In the genomic region with DNA sequence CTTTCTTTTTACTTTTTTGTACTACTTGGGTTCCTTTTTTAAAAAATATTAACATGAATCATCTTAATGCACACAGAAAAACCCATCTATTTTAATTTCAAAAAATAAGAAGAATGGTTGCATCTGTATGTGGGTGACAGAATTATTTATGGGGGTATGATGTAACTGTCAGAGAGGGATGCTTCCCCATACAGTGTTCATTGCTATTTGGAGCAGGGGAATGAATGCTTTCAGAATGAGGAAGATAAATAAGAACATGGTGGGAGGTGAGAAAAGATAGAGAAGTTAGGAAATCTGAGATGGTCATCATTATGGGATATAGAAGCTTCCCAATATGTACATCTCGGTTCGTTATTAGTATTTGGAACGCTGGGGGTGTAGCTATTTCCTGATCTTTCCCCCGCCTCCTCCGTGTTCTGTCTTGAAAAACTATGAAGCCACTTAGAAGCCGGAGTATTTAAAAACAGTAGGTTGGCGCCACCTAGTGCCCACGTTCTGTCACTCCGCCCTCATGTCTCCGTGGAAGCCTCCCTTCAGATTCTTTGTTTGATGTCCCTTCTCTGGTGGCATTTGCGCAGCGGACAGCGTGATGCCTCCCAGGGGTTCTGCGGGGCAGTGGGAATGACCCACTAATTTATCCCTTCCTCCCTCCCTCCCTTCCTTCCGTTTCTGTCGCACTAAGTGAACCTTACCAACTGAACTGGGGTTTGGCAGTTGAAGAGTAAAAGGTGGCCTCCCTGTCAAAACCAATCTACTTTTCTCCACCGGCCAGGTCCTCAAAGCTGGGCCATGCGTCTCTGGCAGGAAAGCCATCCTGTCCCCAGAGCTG, we compare ENCODE assay signal across 1 cellular context.
TF ChIP-seq lines count a peak whose summit lies in the region.

No MANE protein-coding gene starts in this region.

TF ChIP-seq in IMR-90, 13 proteins besides CTCF, POLR2A, EP300 and RAD21:
- peak; percentile 73 for TF ChIP-seq SMC3 (IDR thresholded peaks at IDR 0.05; ENCODE audit: low read depth, low read length)
- TF ChIP-seq MXI1 (IDR thresholded peaks at IDR 0.05; ENCODE audit: borderline replicate concordance, low read depth, low read length), result no peak
- TF ChIP-seq CHD1 (IDR thresholded peaks at IDR 0.05; ENCODE audit: low read depth, low read length), result no peak
- TF ChIP-seq RCOR1 (IDR thresholded peaks at IDR 0.05; ENCODE audit: insufficient replicate concordance, low read length), result no peak
- no peak for TF ChIP-seq FOS (IDR thresholded peaks at IDR 0.05; ENCODE audit: low read depth, low read length)
- TF ChIP-seq RFX5 (IDR thresholded peaks at IDR 0.05; ENCODE audit: low read depth, low read length), result no peak
- 0 out of 2 replicates have a peak, but pooled peaks have one; percentile 7 for TF ChIP-seq CEBPB (IDR thresholded peaks at IDR 0.05; ENCODE audit: low read depth, low read length)
- TF ChIP-seq MAFK (IDR thresholded peaks at IDR 0.05; ENCODE audit: low read depth, low read length), result no peak
- TF ChIP-seq MAZ (IDR thresholded peaks at IDR 0.05; ENCODE audit: borderline replicate concordance, low read depth, low read length), result no peak
- no peak for TF ChIP-seq BHLHE40 (IDR thresholded peaks at IDR 0.05; ENCODE audit: low read depth, low read length)
- TF ChIP-seq, protein P1, sequence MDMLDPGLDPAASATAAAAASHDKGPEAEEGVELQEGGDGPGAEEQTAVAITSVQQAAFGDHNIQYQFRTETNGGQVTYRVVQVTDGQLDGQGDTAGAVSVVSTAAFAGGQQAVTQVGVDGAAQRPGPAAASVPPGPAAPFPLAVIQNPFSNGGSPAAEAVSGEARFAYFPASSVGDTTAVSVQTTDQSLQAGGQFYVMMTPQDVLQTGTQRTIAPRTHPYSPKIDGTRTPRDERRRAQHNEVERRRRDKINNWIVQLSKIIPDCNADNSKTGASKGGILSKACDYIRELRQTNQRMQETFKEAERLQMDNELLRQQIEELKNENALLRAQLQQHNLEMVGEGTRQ (IDR thresholded peaks at IDR 0.05; ENCODE audit: low read depth, low read length), result no peak
- TF ChIP-seq, protein P2, sequence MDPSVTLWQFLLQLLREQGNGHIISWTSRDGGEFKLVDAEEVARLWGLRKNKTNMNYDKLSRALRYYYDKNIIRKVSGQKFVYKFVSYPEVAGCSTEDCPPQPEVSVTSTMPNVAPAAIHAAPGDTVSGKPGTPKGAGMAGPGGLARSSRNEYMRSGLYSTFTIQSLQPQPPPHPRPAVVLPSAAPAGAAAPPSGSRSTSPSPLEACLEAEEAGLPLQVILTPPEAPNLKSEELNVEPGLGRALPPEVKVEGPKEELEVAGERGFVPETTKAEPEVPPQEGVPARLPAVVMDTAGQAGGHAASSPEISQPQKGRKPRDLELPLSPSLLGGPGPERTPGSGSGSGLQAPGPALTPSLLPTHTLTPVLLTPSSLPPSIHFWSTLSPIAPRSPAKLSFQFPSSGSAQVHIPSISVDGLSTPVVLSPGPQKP (IDR thresholded peaks at IDR 0.05; ENCODE audit: borderline replicate concordance, low read depth, low read length), result no peak
- no peak for TF ChIP-seq NFE2L2 (IDR thresholded peaks at IDR 0.05; ENCODE audit: low read depth, low read length)
TF ChIP-seq in IMR-90: peak in this region for 2.
